Comparison of ENCODE assay signal across 1 cellular context in genomic region chr7:130324270-130324669, GRCh38.
TF ChIP-seq lines count a peak whose summit lies in the region.

No MANE protein-coding gene starts in this region.

TF ChIP-seq in SK-N-SH, 30 proteins besides CTCF, POLR2A, EP300 and RAD21 (continued from another document):
- TF ChIP-seq, protein P1, sequence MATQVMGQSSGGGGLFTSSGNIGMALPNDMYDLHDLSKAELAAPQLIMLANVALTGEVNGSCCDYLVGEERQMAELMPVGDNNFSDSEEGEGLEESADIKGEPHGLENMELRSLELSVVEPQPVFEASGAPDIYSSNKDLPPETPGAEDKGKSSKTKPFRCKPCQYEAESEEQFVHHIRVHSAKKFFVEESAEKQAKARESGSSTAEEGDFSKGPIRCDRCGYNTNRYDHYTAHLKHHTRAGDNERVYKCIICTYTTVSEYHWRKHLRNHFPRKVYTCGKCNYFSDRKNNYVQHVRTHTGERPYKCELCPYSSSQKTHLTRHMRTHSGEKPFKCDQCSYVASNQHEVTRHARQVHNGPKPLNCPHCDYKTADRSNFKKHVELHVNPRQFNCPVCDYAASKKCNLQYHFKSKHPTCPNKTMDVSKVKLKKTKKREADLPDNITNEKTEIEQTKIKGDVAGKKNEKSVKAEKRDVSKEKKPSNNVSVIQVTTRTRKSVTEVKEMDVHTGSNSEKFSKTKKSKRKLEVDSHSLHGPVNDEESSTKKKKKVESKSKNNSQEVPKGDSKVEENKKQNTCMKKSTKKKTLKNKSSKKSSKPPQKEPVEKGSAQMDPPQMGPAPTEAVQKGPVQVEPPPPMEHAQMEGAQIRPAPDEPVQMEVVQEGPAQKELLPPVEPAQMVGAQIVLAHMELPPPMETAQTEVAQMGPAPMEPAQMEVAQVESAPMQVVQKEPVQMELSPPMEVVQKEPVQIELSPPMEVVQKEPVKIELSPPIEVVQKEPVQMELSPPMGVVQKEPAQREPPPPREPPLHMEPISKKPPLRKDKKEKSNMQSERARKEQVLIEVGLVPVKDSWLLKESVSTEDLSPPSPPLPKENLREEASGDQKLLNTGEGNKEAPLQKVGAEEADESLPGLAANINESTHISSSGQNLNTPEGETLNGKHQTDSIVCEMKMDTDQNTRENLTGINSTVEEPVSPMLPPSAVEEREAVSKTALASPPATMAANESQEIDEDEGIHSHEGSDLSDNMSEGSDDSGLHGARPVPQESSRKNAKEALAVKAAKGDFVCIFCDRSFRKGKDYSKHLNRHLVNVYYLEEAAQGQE (IDR thresholded peaks at IDR 0.05; ENCODE audit: low read depth, low read length), result no peak; the same call in 1 of the 2 replicates
- TF ChIP-seq ELF1 (IDR thresholded peaks at IDR 0.05), result no peak
- no peak for TF ChIP-seq GABPA (IDR thresholded peaks at IDR 0.05; ENCODE audit: low read depth)
- no peak for TF ChIP-seq USF1 (IDR thresholded peaks at IDR 0.05; ENCODE audit: borderline replicate concordance, low read depth)
- no peak for TF ChIP-seq ZBTB33 (IDR thresholded peaks at IDR 0.05; ENCODE audit: borderline replicate concordance, low read depth)
- no peak for TF ChIP-seq IRF3 (IDR thresholded peaks at IDR 0.05; ENCODE audit: low read depth, low read length)
- TF ChIP-seq FOXM1 (IDR thresholded peaks at IDR 0.05; ENCODE audit: low read depth), result 0 out of 2 replicates have a peak, but pooled peaks have one; percentile 36
- peak; percentile 64; the same call in 1 of the 2 replicates for TF ChIP-seq MAX (IDR thresholded peaks at IDR 0.05; ENCODE audit: low read depth)
- TF ChIP-seq TEAD4 (IDR thresholded peaks at IDR 0.05; ENCODE audit: borderline replicate concordance, insufficient read depth), result peak; percentile 72
- TF ChIP-seq RCOR1 (IDR thresholded peaks at IDR 0.05; ENCODE audit: low read length), result no peak
- TF ChIP-seq YY1 (IDR thresholded peaks at IDR 0.05; ENCODE audit: low read depth), result peak; percentile 38; the same call in 1 of the 2 replicates
- peak; percentile 52; the same call in 1 of the 2 replicates for TF ChIP-seq NFIC (IDR thresholded peaks at IDR 0.05; ENCODE audit: borderline replicate concordance)
- no peak for TF ChIP-seq TAF1 (IDR thresholded peaks at IDR 0.05; ENCODE audit: borderline replicate concordance, low read depth, low read length)
- no peak for TF ChIP-seq RFX5 (IDR thresholded peaks at IDR 0.05; ENCODE audit: low read length)
- no peak for TF ChIP-seq EZH2phosphoT487 (IDR thresholded peaks at IDR 0.05; ENCODE audit: borderline replicate concordance, low read depth)
- TF ChIP-seq SMC3 (IDR thresholded peaks at IDR 0.05; ENCODE audit: low read depth, low read length), result 0 out of 2 replicates have a peak, but pooled peaks have one; percentile 6
- peak; percentile 88 for TF ChIP-seq TCF12 (IDR thresholded peaks at IDR 0.05)
- TF ChIP-seq CHD2 (IDR thresholded peaks at IDR 0.05; ENCODE audit: low read length, partially characterized antibody), result no peak
- TF ChIP-seq, protein P2, sequence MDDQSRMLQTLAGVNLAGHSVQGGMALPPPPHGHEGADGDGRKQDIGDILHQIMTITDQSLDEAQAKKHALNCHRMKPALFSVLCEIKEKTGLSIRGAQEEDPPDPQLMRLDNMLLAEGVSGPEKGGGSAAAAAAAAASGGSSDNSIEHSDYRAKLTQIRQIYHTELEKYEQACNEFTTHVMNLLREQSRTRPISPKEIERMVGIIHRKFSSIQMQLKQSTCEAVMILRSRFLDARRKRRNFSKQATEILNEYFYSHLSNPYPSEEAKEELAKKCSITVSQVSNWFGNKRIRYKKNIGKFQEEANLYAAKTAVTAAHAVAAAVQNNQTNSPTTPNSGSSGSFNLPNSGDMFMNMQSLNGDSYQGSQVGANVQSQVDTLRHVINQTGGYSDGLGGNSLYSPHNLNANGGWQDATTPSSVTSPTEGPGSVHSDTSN (IDR thresholded peaks at IDR 0.05), result peak; percentile 90
- peak; percentile 69; the same call in 1 of the 2 replicates for TF ChIP-seq SIN3A (IDR thresholded peaks at IDR 0.05; ENCODE audit: borderline replicate concordance, low read depth, low read length)
- TF ChIP-seq FOXJ3 (CRISPR knock-in tag; IDR thresholded peaks at IDR 0.05), result no peak
